8 cellular contexts compared by ENCODE assay signal in genomic region chr17:82716383-82717181, GRCh38. TPM values are rescaled to one million over a fixed set of nuclear protein-coding genes. Genes with fewer than 3 reads are reported as not detected.
A peak's percentile ranks its signal among the peaks of the same experiment; 100 is the strongest.
DNase-seq lines count a peak whose midpoint lies in the region; ATAC-seq and TF ChIP-seq lines count a peak whose summit lies in the region.

A gene with protein sequence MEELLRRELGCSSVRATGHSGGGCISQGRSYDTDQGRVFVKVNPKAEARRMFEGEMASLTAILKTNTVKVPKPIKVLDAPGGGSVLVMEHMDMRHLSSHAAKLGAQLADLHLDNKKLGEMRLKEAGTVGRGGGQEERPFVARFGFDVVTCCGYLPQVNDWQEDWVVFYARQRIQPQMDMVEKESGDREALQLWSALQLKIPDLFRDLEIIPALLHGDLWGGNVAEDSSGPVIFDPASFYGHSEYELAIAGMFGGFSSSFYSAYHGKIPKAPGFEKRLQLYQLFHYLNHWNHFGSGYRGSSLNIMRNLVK (plus strand): TSS chr17:82716706. CDS start chr17:82716756, 50 bp downstream.

- TF ChIP-seq CTCF in tibial nerve (IDR thresholded peaks at IDR 0.05) = no peak

- H3K4me3 ChIP-seq in tibial nerve = peak within 1 kb of the TSS; percentile 70 to 87 (median 78)

- H3K36me3 ChIP-seq in tibial nerve = peaks cover 0 to 32% (median 2%) of the 10 kb centered on the region in 3 donors

- no peak within 1 kb of the TSS for H3K27ac ChIP-seq in adipose tissue (ENCODE audit: low read depth, low read length)
- peak within 1 kb of the TSS; percentile 52 to 88 (median 82) for H3K27ac ChIP-seq in tibial nerve

- no peaks in the 10 kb centered on the region for H3K27me3 ChIP-seq in tibial nerve

- ATAC-seq in HG02678 (IDR thresholded peaks at IDR 0.05; ENCODE audit: unreplicated experiment) = peak; percentile 82

- TF ChIP-seq POLR2A in tibial nerve (IDR thresholded peaks at IDR 0.05) = peak in 1 of 2 donors; percentile 53

- intact Hi-C loops in cardiac septum (cut with DNase I) = loop anchor here (5.0 kb wide), 2 partner anchors 36 to 64 kb away; partner anchors contain the start of gene TBCD

- H3K9me3 ChIP-seq in tibial nerve = no peaks in the 10 kb centered on the region

- H3K4me1 ChIP-seq in tibial nerve = peaks cover 0 to 25% (median 16%) of the 10 kb centered on the region in 4 donors

- WGBS in adipose tissue, 3 donors = 0 to 1% (median 1%) methylated on average over 77 to 86 of the region's 86 CpGs
- WGBS in tibial nerve, 2 donors = 1 to 2% methylated on average over 19 to 80 of the region's 86 CpGs

- DNase-seq in GM04504 (ENCODE audit: low read depth) = peak; percentile 80
- DNase-seq in NCI-H146 (lab: John Stamatoyannopoulos, UW) = peak; percentile 90
- peak; percentile 85 to 97 (median 93) for DNase-seq in T-helper 1 cell
- DNase-seq in cardiac septum (ENCODE audit: low spot score) = peak; percentile 97
- peak; percentile 92 for DNase-seq in pons (ENCODE audit: low spot score)
- peak; percentile 90 for DNase-seq in tibial nerve (ENCODE audit: low spot score in 2 of 2)

- peak in 1 of 2 donors; percentile 88 for TF ChIP-seq EP300 in tibial nerve (IDR thresholded peaks at IDR 0.05)

RNA-seq across cellular contexts. Expression of the gene that starts here (rescaled TPM):
- polyA plus RNA-seq in adipose tissue = 10 to 100 TPM; 16.3 to 23.3 (median 22.4) TPM
- total RNA-seq in cardiac septum (16.2 TPM), tibial nerve (10 to 100 TPM; 17.4 to 22.5 (median 21.0) TPM)
